1 cellular context compared by ENCODE assay signal in the genomic region with DNA sequence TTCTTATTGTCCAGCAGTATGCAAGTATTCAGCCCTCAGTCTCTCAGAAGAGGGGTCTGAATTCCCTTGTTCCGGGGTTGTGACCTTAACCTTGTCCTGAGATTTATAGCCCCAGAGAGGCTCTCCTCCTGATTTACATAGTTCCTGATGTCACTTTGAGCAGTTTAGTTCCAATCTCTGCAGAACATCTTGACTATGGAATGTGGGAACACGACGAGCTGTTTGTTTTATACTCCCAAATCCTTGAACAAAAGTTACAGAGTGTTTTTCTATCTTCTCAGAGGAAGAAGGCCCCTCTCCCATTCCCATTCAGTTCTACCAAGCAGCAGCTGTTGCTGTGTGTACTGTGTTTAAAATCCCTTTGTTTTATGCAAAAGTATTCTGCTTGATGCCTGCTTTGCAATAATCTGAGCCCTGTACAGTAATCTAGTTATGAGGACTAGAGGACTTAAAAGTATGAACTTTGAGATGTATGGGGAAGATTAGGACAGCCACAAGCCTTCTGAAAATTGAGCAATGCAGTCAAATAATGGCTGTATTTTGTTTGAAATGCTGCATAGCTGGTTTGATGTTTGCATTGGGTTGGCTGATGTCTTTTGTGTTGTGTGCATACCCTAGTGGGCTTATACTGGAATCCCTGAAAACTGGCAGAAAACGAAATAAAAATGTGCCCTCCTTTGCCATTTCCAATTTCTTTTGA.
A peak's percentile ranks its signal among the peaks of the same experiment; 100 is the strongest.
TF ChIP-seq lines count a peak whose summit lies in the region.

No MANE protein-coding gene starts in this region.

TF ChIP-seq in HepG2, 621 proteins besides CTCF, POLR2A, EP300 and RAD21 (continued from another document and continues in another):
- TF ChIP-seq, protein P1, sequence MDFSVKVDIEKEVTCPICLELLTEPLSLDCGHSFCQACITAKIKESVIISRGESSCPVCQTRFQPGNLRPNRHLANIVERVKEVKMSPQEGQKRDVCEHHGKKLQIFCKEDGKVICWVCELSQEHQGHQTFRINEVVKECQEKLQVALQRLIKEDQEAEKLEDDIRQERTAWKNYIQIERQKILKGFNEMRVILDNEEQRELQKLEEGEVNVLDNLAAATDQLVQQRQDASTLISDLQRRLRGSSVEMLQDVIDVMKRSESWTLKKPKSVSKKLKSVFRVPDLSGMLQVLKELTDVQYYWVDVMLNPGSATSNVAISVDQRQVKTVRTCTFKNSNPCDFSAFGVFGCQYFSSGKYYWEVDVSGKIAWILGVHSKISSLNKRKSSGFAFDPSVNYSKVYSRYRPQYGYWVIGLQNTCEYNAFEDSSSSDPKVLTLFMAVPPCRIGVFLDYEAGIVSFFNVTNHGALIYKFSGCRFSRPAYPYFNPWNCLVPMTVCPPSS (IDR thresholded peaks at IDR 0.05), result no peak
- TF ChIP-seq ZNF44 (CRISPR knock-in tag; IDR thresholded peaks at IDR 0.05) (no peak), REPIN1 (CRISPR knock-in tag; IDR thresholded peaks at IDR 0.05; ENCODE audit: borderline replicate concordance, low read depth) (no peak), MED1 (CRISPR knock-in tag; IDR thresholded peaks at IDR 0.05) (no peak), RXRB (CRISPR knock-in tag; IDR thresholded peaks at IDR 0.05; ENCODE audit: borderline replicate concordance) (peak; percentile 13; the same call in 1 of the 2 replicates), ZSCAN21 (CRISPR knock-in tag; IDR thresholded peaks at IDR 0.05; ENCODE audit: borderline replicate concordance) (no peak), ZFP36 (IDR thresholded peaks at IDR 0.05; ENCODE audit: borderline replicate concordance, low read depth, low read length, partially characterized antibody) (no peak), SPEN (CRISPR knock-in tag; IDR thresholded peaks at IDR 0.05; ENCODE audit: low read depth) (no peak), ZNF562 (CRISPR knock-in tag; IDR thresholded peaks at IDR 0.05; ENCODE audit: borderline replicate concordance) (no peak), GATA4 (IDR thresholded peaks at IDR 0.05; ENCODE audit: borderline replicate concordance, low read depth) (no peak), ATF2 (CRISPR knock-in tag; IDR thresholded peaks at IDR 0.05) (0 out of 2 replicates have a peak, but pooled peaks have one; percentile 31), TCF7 (IDR thresholded peaks at IDR 0.05; ENCODE audit: low read depth) (peak; percentile 20; the same call in 1 of the 2 replicates), ZXDC (CRISPR knock-in tag; IDR thresholded peaks at IDR 0.05) (no peak), TGIF2 (CRISPR knock-in tag; IDR thresholded peaks at IDR 0.05) (no peak), ZNF318 (CRISPR knock-in tag; IDR thresholded peaks at IDR 0.05) (no peak), FOXJ3 (CRISPR knock-in tag; IDR thresholded peaks at IDR 0.05; ENCODE audit: borderline replicate concordance) (peak; percentile 42; the same call in 1 of the 2 replicates), MED8 (CRISPR knock-in tag; IDR thresholded peaks at IDR 0.05; ENCODE audit: insufficient replicate concordance) (no peak), ZNF354B (CRISPR knock-in tag; IDR thresholded peaks at IDR 0.05) (no peak), ZMYM3 (CRISPR knock-in tag; IDR thresholded peaks at IDR 0.05) (no peak), ZNF709 (CRISPR knock-in tag; IDR thresholded peaks at IDR 0.05) (no peak), ZNF572 (CRISPR knock-in tag; IDR thresholded peaks at IDR 0.05) (no peak), ZNF577 (CRISPR knock-in tag; IDR thresholded peaks at IDR 0.05; ENCODE audit: borderline replicate concordance, low read depth) (no peak), ZNF672 (CRISPR knock-in tag; IDR thresholded peaks at IDR 0.05) (no peak), ZBTB42 (CRISPR knock-in tag; IDR thresholded peaks at IDR 0.05) (no peak), ZNF607 (CRISPR knock-in tag; IDR thresholded peaks at IDR 0.05; ENCODE audit: borderline replicate concordance) (no peak), TBX3 (IDR thresholded peaks at IDR 0.05; ENCODE audit: borderline replicate concordance) (no peak), ZNF121 (CRISPR knock-in tag; IDR thresholded peaks at IDR 0.05) (no peak), GPN1 (CRISPR knock-in tag; IDR thresholded peaks at IDR 0.05; ENCODE audit: borderline replicate concordance) (no peak), AHDC1 (CRISPR knock-in tag; IDR thresholded peaks at IDR 0.05; ENCODE audit: borderline replicate concordance) (no peak)
- TF ChIP-seq, protein P2, sequence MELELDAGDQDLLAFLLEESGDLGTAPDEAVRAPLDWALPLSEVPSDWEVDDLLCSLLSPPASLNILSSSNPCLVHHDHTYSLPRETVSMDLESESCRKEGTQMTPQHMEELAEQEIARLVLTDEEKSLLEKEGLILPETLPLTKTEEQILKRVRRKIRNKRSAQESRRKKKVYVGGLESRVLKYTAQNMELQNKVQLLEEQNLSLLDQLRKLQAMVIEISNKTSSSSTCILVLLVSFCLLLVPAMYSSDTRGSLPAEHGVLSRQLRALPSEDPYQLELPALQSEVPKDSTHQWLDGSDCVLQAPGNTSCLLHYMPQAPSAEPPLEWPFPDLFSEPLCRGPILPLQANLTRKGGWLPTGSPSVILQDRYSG (CRISPR knock-in tag; IDR thresholded peaks at IDR 0.05), result no peak
- TF ChIP-seq, protein P3, sequence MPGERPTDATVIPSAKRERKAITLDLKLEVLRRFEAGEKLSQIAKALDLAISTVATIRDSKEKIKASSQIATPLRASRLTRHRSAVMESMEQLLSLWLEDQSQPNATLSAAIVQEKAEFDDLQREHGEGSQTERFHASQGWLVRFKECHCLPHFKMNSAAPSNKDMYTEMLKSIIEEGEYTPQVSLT (CRISPR knock-in tag; IDR thresholded peaks at IDR 0.05; ENCODE audit: borderline replicate concordance, low read depth), result no peak
- TF ChIP-seq, protein P4, sequence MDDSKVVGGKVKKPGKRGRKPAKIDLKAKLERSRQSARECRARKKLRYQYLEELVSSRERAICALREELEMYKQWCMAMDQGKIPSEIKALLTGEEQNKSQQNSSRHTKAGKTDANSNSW (CRISPR knock-in tag; IDR thresholded peaks at IDR 0.05; ENCODE audit: borderline replicate concordance), result no peak
- TF ChIP-seq, protein P5, sequence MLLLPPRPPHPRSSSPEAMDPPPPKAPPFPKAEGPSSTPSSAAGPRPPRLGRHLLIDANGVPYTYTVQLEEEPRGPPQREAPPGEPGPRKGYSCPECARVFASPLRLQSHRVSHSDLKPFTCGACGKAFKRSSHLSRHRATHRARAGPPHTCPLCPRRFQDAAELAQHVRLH (CRISPR knock-in tag; IDR thresholded peaks at IDR 0.05; ENCODE audit: borderline replicate concordance, low read depth), result no peak
